17 cellular contexts compared by ENCODE assay signal in the genomic region with DNA sequence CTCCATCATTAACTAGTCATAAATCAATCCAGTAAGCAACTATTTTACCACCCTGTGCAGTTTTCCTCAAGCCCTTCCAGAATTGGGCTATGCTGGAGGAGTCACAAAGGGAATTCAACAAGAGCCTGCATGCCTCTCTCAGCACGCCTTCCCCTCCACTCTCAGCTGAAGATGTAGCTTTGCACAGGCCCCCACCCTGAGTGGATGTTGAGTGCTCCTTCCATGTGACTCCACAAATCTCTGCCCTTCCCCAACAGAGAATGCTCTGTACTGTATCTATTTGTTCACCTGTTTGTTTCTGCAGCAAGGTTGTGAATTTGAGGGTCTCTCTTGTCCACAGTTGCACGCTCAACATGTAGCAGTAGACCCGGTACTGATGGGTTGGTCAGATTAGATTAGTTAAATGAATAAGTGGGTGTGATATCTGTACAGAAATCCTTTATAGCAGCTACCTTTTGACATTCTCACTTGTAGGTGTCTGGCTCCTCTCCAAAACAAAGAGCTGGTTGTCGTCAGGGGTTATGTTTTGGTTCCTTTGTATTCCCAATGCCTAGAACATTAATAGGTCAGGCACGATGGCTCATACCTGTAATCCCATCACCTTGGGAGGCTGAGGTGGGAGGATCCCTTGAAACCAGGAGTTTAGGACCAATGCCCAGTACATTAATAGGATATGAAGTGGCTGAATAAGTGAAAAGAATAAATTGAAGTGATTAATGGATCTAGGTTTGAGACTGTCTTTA.
A peak's percentile ranks its signal among the peaks of the same experiment; 100 is the strongest.
DNase-seq lines count a peak whose midpoint lies in the region; ATAC-seq and TF ChIP-seq lines count a peak whose summit lies in the region.
"Had no signal": no experiment of that assay in that cellular context is flagged by ENCODE, and none has a peak within 500 bp of the region (broad histone marks: within the 10 kb centered on the region; RNA-seq: fewer than 3 reads in every experiment).

No MANE protein-coding gene starts in this region.

- H2AFZ ChIP-seq in smooth muscle cell (ENCODE audit: low read depth), result peak overlapping the region; percentile 64

- H3K9me3 Mint-ChIP-seq in activated CD4-positive, alpha-beta T cell treated with anti-CD3 and anti-CD28 coated beads, Interleukin-2, amount 10 ng/mL, durations not matched to agents 24 days and 14 days, result no peaks in the 10 kb centered on the region
- H3K9me3 Mint-ChIP-seq in activated CD4-positive, alpha-beta T cell treated with anti-CD3 and anti-CD28 coated beads, Interleukin-2, amount 10 ng/mL, durations not matched to agents 7 days and 5 days, result no peaks in the 10 kb centered on the region
- H3K9me3 Mint-ChIP-seq: T-helper 2 cell treated with Interferon-gamma antibody and Interleukin-4, amounts not matched to agents 5 μg/mL and 100 μg/mL, for 36 hours had no signal

- no peak overlapping the region for H3K9ac ChIP-seq in smooth muscle cell (ENCODE audit: low read depth)

- H3K79me2 ChIP-seq in smooth muscle cell (ENCODE audit: low read depth), result no peaks in the 10 kb centered on the region

- peak; percentile 25 for ATAC-seq in body of pancreas
- ATAC-seq: activated CD4-positive, CD25-positive, alpha-beta regulatory T cell treated with anti-CD3 and anti-CD28 coated beads, Interleukin-2, amount 50 U/mL, for 24 hours; HCT116 had no signal

- H4K20me1 ChIP-seq in smooth muscle cell (ENCODE audit: low read depth), result no peaks in the 10 kb centered on the region

- peak overlapping the region in 3 of 4 donors; percentile 40 to 64 (median 48) for H3K27ac ChIP-seq in body of pancreas
- H3K27ac ChIP-seq in smooth muscle cell (ENCODE audit: low read depth), result no peak overlapping the region
- H3K27ac ChIP-seq: adrenal gland, SJCRH30, uterus had no signal

- H3K4me3 Mint-ChIP-seq in activated CD4-positive, alpha-beta T cell treated with anti-CD3 and anti-CD28 coated beads, Interleukin-2, amount 10 ng/mL, durations not matched to agents 24 days and 14 days, result no peak overlapping the region
- H3K4me3 Mint-ChIP-seq in activated CD4-positive, alpha-beta T cell treated with anti-CD3 and anti-CD28 coated beads, Interleukin-2, amount 10 ng/mL, durations not matched to agents 7 days and 5 days, result no peak overlapping the region
- H3K4me3 Mint-ChIP-seq: CD8-positive, alpha-beta memory T cell; T-helper 2 cell treated with Interferon-gamma antibody and Interleukin-4, amounts not matched to agents 5 μg/mL and 100 μg/mL, for 36 hours had no signal

- 25 to 41% methylated on average over 5 of the region's 5 CpGs for WGBS in body of pancreas, 2 donors
- 80% methylated on average over 5 of the region's 5 CpGs for whole genome bisulfite sequencing in smooth muscle cell (ENCODE audit: low lambda C conversion rate)

- intact Hi-C loops in activated CD4-positive, alpha-beta T cell treated with anti-CD3 and anti-CD28 coated beads, Interleukin-2, amount 10 ng/mL, durations not matched to agents 24 days and 14 days (cut with micrococcal nuclease), result no loop called here
- intact Hi-C loops in body of pancreas (cut with DNase I), result no loop called here

- H3K27me3 Mint-ChIP-seq in activated CD4-positive, alpha-beta T cell treated with anti-CD3 and anti-CD28 coated beads, Interleukin-2, amount 10 ng/mL, durations not matched to agents 24 days and 14 days, result no peaks in the 10 kb centered on the region
- no peaks in the 10 kb centered on the region for H3K27me3 Mint-ChIP-seq in activated CD4-positive, alpha-beta T cell treated with anti-CD3 and anti-CD28 coated beads, Interleukin-2, amount 10 ng/mL, durations not matched to agents 7 days and 5 days

- H3K36me3 ChIP-seq in body of pancreas (replicated peaks in 1 of 2; ENCODE audit: insufficient read depth in 1 of 2, low read depth in 2 of 2), result no peaks in the 10 kb centered on the region
- H3K36me3 ChIP-seq in smooth muscle cell (ENCODE audit: low read depth), result no peaks in the 10 kb centered on the region
- H3K36me3 ChIP-seq: adrenal gland, SJCRH30, uterus had no signal

- H3K36me3 Mint-ChIP-seq in activated CD4-positive, alpha-beta T cell treated with anti-CD3 and anti-CD28 coated beads, Interleukin-2, amount 10 ng/mL, durations not matched to agents 24 days and 14 days (ENCODE audit: low read depth), result no peaks in the 10 kb centered on the region
- no peaks in the 10 kb centered on the region for H3K36me3 Mint-ChIP-seq in activated CD4-positive, alpha-beta T cell treated with anti-CD3 and anti-CD28 coated beads, Interleukin-2, amount 10 ng/mL, durations not matched to agents 7 days and 5 days (ENCODE audit: low read depth)
- H3K36me3 Mint-ChIP-seq: CD8-positive, alpha-beta memory T cell had no signal

- no peak for TF ChIP-seq CTCF in body of pancreas (IDR thresholded peaks at IDR 0.05)
- no peak for TF ChIP-seq CTCF in smooth muscle cell (IDR thresholded peaks at IDR 0.05; ENCODE audit: borderline replicate concordance, insufficient read depth, poor library complexity, severe bottlenecking)

- H3F3A ChIP-seq in smooth muscle cell (ENCODE audit: low read depth), result no peaks in the 10 kb centered on the region

- CTCF ChIA-PET in activated CD4-positive, alpha-beta T cell treated with anti-CD3 and anti-CD28 coated beads, Interleukin-2, amount 10 ng/mL, durations not matched to agents 7 days and 5 days (lab: Charles Lee), result no interaction called here

- H3K9me3 ChIP-seq in body of pancreas, result no peaks in the 10 kb centered on the region
- H3K9me3 ChIP-seq in smooth muscle cell (replicated peaks; ENCODE audit: low read depth), result no peaks in the 10 kb centered on the region
- H3K9me3 ChIP-seq: adrenal gland, SJCRH30, uterus had no signal

- H3K27me3 ChIP-seq in body of pancreas (no peaks in the 10 kb centered on the region), smooth muscle cell (ENCODE audit: low read depth) (no peaks in the 10 kb centered on the region)
- H3K27me3 ChIP-seq: adrenal gland, uterus had no signal

- TF ChIP-seq POLR2A in body of pancreas (IDR thresholded peaks at IDR 0.05), result no peak

- POLR2A ChIA-PET in activated CD4-positive, alpha-beta T cell treated with anti-CD3 and anti-CD28 coated beads, Interleukin-2, amount 10 ng/mL, durations not matched to agents 7 days and 5 days (lab: Charles Lee), result no interaction called here

- DNase-seq in activated CD4-positive, alpha-beta T cell treated with anti-CD3 and anti-CD28 coated beads, Interleukin-2, amount 10 ng/mL, durations not matched to agents 24 days and 14 days, result peak; percentile 25
- DNase-seq in activated CD4-positive, alpha-beta T cell treated with anti-CD3 and anti-CD28 coated beads, Interleukin-2, amount 10 ng/mL, durations not matched to agents 7 days and 5 days, result no peak
- DNase-seq in NCI-H2081 (lab: John Stamatoyannopoulos, UW), result peak; percentile 20 to 60
- peak in 1 of 4 donors; percentile 12 for DNase-seq in body of pancreas
- no peak for DNase-seq in smooth muscle cell (lab: John Stamatoyannopoulos, UW; ENCODE audit: unreplicated experiment)
- DNase-seq in effector CD4-positive, alpha-beta T cell, result no peak
- DNase-seq in AG08395 (ENCODE audit: low spot score), result no peak
- DNase-seq in activated CD4-positive, CD25-positive, alpha-beta regulatory T cell (lab: John Stamatoyannopoulos, UW), result no peak
- DNase-seq: CD8-positive, alpha-beta memory T cell; cerebellar nuclear complex; SJCRH30; stimulated activated CD4-positive, alpha-beta T cell treated with anti-CD3 and anti-CD28 coated beads, Interleukin-2, amount 100 ng/mL, for 24 hours; uterus had no signal

- H3K27ac Mint-ChIP-seq in activated CD4-positive, alpha-beta T cell treated with anti-CD3 and anti-CD28 coated beads, Interleukin-2, amount 10 ng/mL, durations not matched to agents 24 days and 14 days, result no peak overlapping the region
- H3K27ac Mint-ChIP-seq in activated CD4-positive, alpha-beta T cell treated with anti-CD3 and anti-CD28 coated beads, Interleukin-2, amount 10 ng/mL, durations not matched to agents 7 days and 5 days, result no peak overlapping the region
- H3K27ac Mint-ChIP-seq: CD8-positive, alpha-beta memory T cell; T-helper 2 cell treated with Interferon-gamma antibody and Interleukin-4, amounts not matched to agents 5 μg/mL and 100 μg/mL, for 36 hours had no signal

- H3K4me1 ChIP-seq in body of pancreas (peaks cover 10% of the 10 kb centered on the region), smooth muscle cell (ENCODE audit: low read depth) (no peaks in the 10 kb centered on the region)
- H3K4me1 ChIP-seq: adrenal gland, SJCRH30, uterus had no signal

- no peak overlapping the region for H3K4me3 ChIP-seq in body of pancreas
- H3K4me3 ChIP-seq in smooth muscle cell, result no peak overlapping the region
- H3K4me3 ChIP-seq: adrenal gland, SJCRH30, uterus had no signal

- H3K4me2 ChIP-seq in smooth muscle cell, result no peak overlapping the region

- no peaks in the 10 kb centered on the region for H3K4me1 Mint-ChIP-seq in activated CD4-positive, alpha-beta T cell treated with anti-CD3 and anti-CD28 coated beads, Interleukin-2, amount 10 ng/mL, durations not matched to agents 24 days and 14 days
- H3K4me1 Mint-ChIP-seq in activated CD4-positive, alpha-beta T cell treated with anti-CD3 and anti-CD28 coated beads, Interleukin-2, amount 10 ng/mL, durations not matched to agents 7 days and 5 days, result no peaks in the 10 kb centered on the region
- H3K4me1 Mint-ChIP-seq: CD8-positive, alpha-beta memory T cell had no signal

Comparison
In these comparisons a context has a peak if more than half of its experiments do, and no peak if none do; other contexts are left out.
1. DNase-seq: peak in activated CD4-positive, alpha-beta T cell treated with anti-CD3 and anti-CD28 coated beads, Interleukin-2, amount 10 ng/mL, durations not matched to agents 24 days and 14 days (single experiment) and NCI-H2081 (2 of 2); none in activated CD4-positive, alpha-beta T cell treated with anti-CD3 and anti-CD28 coated beads, Interleukin-2, amount 10 ng/mL, durations not matched to agents 7 days and 5 days (single experiment), smooth muscle cell (single experiment), effector CD4-positive, alpha-beta T cell (single experiment), AG08395 (single experiment) and activated CD4-positive, CD25-positive, alpha-beta regulatory T cell (0 of 4).